Comparison of ENCODE assay signal across 8 cellular contexts in genomic region chr13:32031025-32031814, GRCh38.
DNase-seq lines count a peak whose midpoint lies in the region; TF ChIP-seq lines count a peak whose summit lies in the region.

Gene FRY (plus strand): TSS chr13:32031774. CDS start chr13:32031796, 22 bp downstream.

- H3K9me3 ChIP-seq in iPS-15b (ENCODE audit: control insufficient read depth, insufficient read depth, low read length) = no peaks in the 10 kb centered on the region

- H3K4me1 ChIP-seq in iPS-15b (ENCODE audit: control insufficient read depth, insufficient read depth, low read length) = peaks cover 17% of the 10 kb centered on the region

- H3K4me3 ChIP-seq in GM12865 (ENCODE audit: low read depth, low read length) (peak within 1 kb of the TSS; percentile 81), HFF-Myc (replicated peaks; ENCODE audit: low read depth, low read length) (peak within 1 kb of the TSS; percentile 67), iPS-15b (ENCODE audit: low read depth, low read length) (peak within 1 kb of the TSS; percentile 82), skeletal muscle cell (ENCODE audit: low read depth, low read length) (peak within 1 kb of the TSS; percentile 74)

- H3K9ac ChIP-seq in iPS-15b (ENCODE audit: low read depth, low read length) = peak within 1 kb of the TSS; percentile 72

- H3K36me3 ChIP-seq in iPS-15b (ENCODE audit: control insufficient read depth, insufficient read depth, low read length) = no peaks in the 10 kb centered on the region

- no peaks in the 10 kb centered on the region for H3K27me3 ChIP-seq in iPS-15b (ENCODE audit: control insufficient read depth, insufficient read depth, low read length)

- DNase-seq in GM12865 (ENCODE audit: low read depth) (peak; percentile 69), HFF-Myc (ENCODE audit: extremely low read depth, low read depth) (peak; percentile 26), NAMALWA (ENCODE audit: low spot score) (peak; percentile 52), T1000 (lab: John Stamatoyannopoulos, UW) (peak; percentile 23), brain pericyte (ENCODE audit: low read depth, low spot score) (peak; percentile 13), skeletal muscle cell (ENCODE audit: low read depth) (no peak), NCI-H1048 (lab: John Stamatoyannopoulos, UW) (no peak)

- peak; percentile 5 for TF ChIP-seq CTCF in GM12865 (IDR thresholded peaks at IDR 0.05; ENCODE audit: insufficient read depth, low read depth, low read length, missing control alignments)
- no peak for TF ChIP-seq CTCF in HFF-Myc (IDR thresholded peaks at IDR 0.05; ENCODE audit: low read depth, low read length, missing control alignments)

Comparison
In these comparisons a context has a peak if more than half of its experiments do, and no peak if none do; other contexts are left out.
1. DNase-seq: peak in GM12865 (single experiment), HFF-Myc (single experiment), NAMALWA (single experiment), T1000 (single experiment) and brain pericyte (single experiment); none in skeletal muscle cell (single experiment) and NCI-H1048 (single experiment).
2. Peak in every context shown above with its lines, with median percentiles within 50 percentile points of each other: H3K4me3 ChIP-seq.